ENCODE assay signal across 25 cellular contexts in the genomic region with DNA sequence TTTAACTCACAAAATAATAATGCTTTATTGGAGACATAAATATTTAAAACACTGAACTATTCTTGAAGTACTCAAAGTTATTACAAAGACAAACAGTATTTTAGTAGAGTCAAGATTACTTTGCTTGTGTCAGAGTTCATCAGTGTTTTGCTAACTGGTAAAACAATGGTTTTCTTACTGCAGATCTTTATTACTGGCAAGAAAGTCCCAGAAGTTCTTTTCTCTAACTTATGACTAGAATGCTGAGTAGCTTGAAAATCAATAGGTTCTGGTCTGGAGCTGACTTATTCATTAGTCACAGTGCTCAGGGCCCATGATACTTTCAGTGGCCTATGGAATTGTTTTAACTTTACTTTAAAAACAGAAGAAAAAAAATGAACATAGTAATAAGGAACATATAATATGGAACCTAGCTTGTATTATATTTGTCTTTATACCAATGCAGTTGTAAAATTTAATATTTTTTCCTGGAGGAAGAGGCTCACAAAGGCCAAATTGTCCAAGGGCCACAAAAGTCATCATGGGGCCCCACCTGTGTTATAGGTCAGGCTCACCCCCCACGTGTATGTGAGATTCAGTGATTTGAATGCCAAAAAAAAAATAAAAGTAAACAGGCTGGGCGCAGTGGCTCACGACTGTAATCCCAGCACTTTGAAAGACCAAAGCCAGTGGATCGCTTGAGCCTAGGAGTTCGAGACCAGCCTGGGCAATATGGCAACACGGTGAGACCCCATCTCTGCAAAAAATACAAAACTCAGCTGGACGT. TPM values are rescaled to one million over a fixed set of nuclear protein-coding genes. Genes with fewer than 3 reads are reported as not detected.
A peak's percentile ranks its signal among the peaks of the same experiment; 100 is the strongest.
DNase-seq lines count a peak whose midpoint lies in the region; ATAC-seq, FAIRE-seq and TF ChIP-seq lines count a peak whose summit lies in the region.
"Had no signal": no experiment of that assay in that cellular context is flagged by ENCODE, and none has a peak within 500 bp of the region (broad histone marks: within the 10 kb centered on the region; RNA-seq: fewer than 3 reads in every experiment).

No MANE protein-coding gene starts in this region.

- no peak overlapping the region for H3K27ac Mint-ChIP-seq in osteocyte (ENCODE audit: unreplicated experiment)
- H3K27ac Mint-ChIP-seq: CD14-positive monocyte; T-helper 1 cell treated with Interleukin-12 subunit alpha and Interleukin-12 subunit beta and Interleukin-4 antibody, amounts not matched to agents 30 μg/mL and 1 μg/mL, for 36 hours had no signal

- no peak for TF ChIP-seq CTCF in HCT116 (IDR thresholded peaks at IDR 0.05 in 2 of 3, conservative IDR thresholded peaks at IDR 0.05 in 1 of 3; ENCODE audit: borderline replicate concordance in 1 of 3, insufficient read depth in 1 of 3, low read depth in 2 of 3, low read length in 2 of 3)
- no peak for TF ChIP-seq CTCF in fibroblast of mammary gland (conservative IDR thresholded peaks at IDR 0.05; ENCODE audit: control insufficient read depth, insufficient read depth, low read depth, low read length)
- no peak for TF ChIP-seq CTCF in pancreas (IDR thresholded peaks at IDR 0.05)
- TF ChIP-seq CTCF in osteocyte (IDR thresholded peaks at IDR 0.05) = no peak

- H3K27me3 ChIP-seq in HCT116 (ENCODE audit: insufficient read depth, low read length) = no peaks in the 10 kb centered on the region
- no peaks in the 10 kb centered on the region for H3K27me3 ChIP-seq in adipocyte (replicated peaks; ENCODE audit: control insufficient read depth, insufficient read depth, low read length)
- no peaks in the 10 kb centered on the region for H3K27me3 ChIP-seq in pancreas
- H3K27me3 ChIP-seq: Peyer's patch, right lobe of liver had no signal

- H3K9me3 ChIP-seq in HCT116 (ENCODE audit: control insufficient read depth in 1 of 2, insufficient read depth in 1 of 2, low read depth in 1 of 2, low read length in 2 of 2) (no peaks in the 10 kb centered on the region), adipocyte (ENCODE audit: control insufficient read depth, low read length) (no peaks in the 10 kb centered on the region), pancreas (no peaks in the 10 kb centered on the region)
- H3K9me3 ChIP-seq: Peyer's patch, right lobe of liver had no signal

- H3K9me3 Mint-ChIP-seq in osteocyte (ENCODE audit: unreplicated experiment) = no peaks in the 10 kb centered on the region
- H3K9me3 Mint-ChIP-seq: central memory CD8-positive, alpha-beta T cell; IgD-negative memory B cell; T-helper 1 cell treated with Interleukin-12 subunit alpha and Interleukin-12 subunit beta and Interleukin-4 antibody, amounts not matched to agents 30 μg/mL and 1 μg/mL, for 36 hours had no signal

- TF ChIP-seq RAD21 in HCT116 (IDR thresholded peaks at IDR 0.05; ENCODE audit: low read depth) = no peak

- POLR2A ChIA-PET in HCT116 (lab: Charles Lee) = no interaction called here

- H4K20me1 ChIP-seq in HCT116 (ENCODE audit: insufficient read depth) = no peaks in the 10 kb centered on the region

- no peak for ATAC-seq in HCT116
- ATAC-seq in pancreas = no peak
- no peak for ATAC-seq in HG03196 (IDR thresholded peaks at IDR 0.05; ENCODE audit: unreplicated experiment)
- ATAC-seq in HG02759 (IDR thresholded peaks at IDR 0.05; ENCODE audit: unreplicated experiment) = no peak
- ATAC-seq: right lobe of liver had no signal

- no peaks in the 10 kb centered on the region for H3K36me3 Mint-ChIP-seq in osteocyte (ENCODE audit: unreplicated experiment)
- H3K36me3 Mint-ChIP-seq: CD14-positive monocyte had no signal

- H3K4me3 Mint-ChIP-seq in osteocyte (ENCODE audit: unreplicated experiment) = no peak overlapping the region
- H3K4me3 Mint-ChIP-seq: CD14-positive monocyte; central memory CD8-positive, alpha-beta T cell; IgD-negative memory B cell; T-helper 1 cell treated with Interleukin-12 subunit alpha and Interleukin-12 subunit beta and Interleukin-4 antibody, amounts not matched to agents 30 μg/mL and 1 μg/mL, for 36 hours had no signal

- H3K4me3 ChIP-seq in HCT116 (replicated peaks in 1 of 2; ENCODE audit: low read depth in 1 of 2, low read length in 2 of 2) (no peak overlapping the region), adipocyte (ENCODE audit: low read length) (no peak overlapping the region), fibroblast of mammary gland (ENCODE audit: control insufficient read depth, low read depth, low read length) (no peak overlapping the region), pancreas (no peak overlapping the region)
- H3K4me3 ChIP-seq: Peyer's patch, right lobe of liver had no signal

- no peak overlapping the region for H3K9ac ChIP-seq in HCT116 (ENCODE audit: low read length)
- H3K9ac ChIP-seq in adipocyte (ENCODE audit: low read length) = no peak overlapping the region

- no peak overlapping the region for H3K27ac ChIP-seq in HCT116 (ENCODE audit: low read depth, low read length)
- H3K27ac ChIP-seq in pancreas = no peak overlapping the region
- H3K27ac ChIP-seq: Peyer's patch, right lobe of liver had no signal

- DNase-seq in HCT116 (ENCODE audit: low read depth, low spot score) (no peak), adipocyte (ENCODE audit: low read depth) (peak; percentile 1), fibroblast of mammary gland (ENCODE audit: low read depth) (peak; percentile 6), pancreas (no peak), osteocyte (ENCODE audit: extremely low spot score, unreplicated experiment) (no peak)
- DNase-seq: activated CD4-positive, alpha-beta T cell treated with anti-CD3 and anti-CD28 coated beads, Interleukin-2, amount 50 U/mL, for 4 hours; activated CD8-positive, alpha-beta memory T cell treated with anti-CD3 and anti-CD28 coated beads, Interleukin-2, amount 50 U/mL, for 48 hours; activated naive CD4-positive, alpha-beta T cell; amygdala; erythroblast; kidney; NCI-H146; NCI-H2171 treated with DMSO at 0.1 percent for 48 hours; NCI-H524 treated with DMSO at 0.1 percent for 48 hours; occipital lobe; Peyer's patch; right lobe of liver; stimulated activated CD4-positive, alpha-beta T cell treated with anti-CD3 and anti-CD28 coated beads, Interleukin-15, amount 100 ng/mL, for 24 hours had no signal

- H3K4me2 ChIP-seq in HCT116 (ENCODE audit: low read length) = peak overlapping the region; percentile 3; the same call in 1 of the 2 replicates

- no peak overlapping the region for H2AFZ ChIP-seq in HCT116 (ENCODE audit: low read depth, low read length, poor library complexity, severe bottlenecking)

- no peaks in the 10 kb centered on the region for H3K4me1 Mint-ChIP-seq in osteocyte (ENCODE audit: unreplicated experiment)
- H3K4me1 Mint-ChIP-seq: CD14-positive monocyte; central memory CD8-positive, alpha-beta T cell had no signal

- H3K9me2 ChIP-seq in HCT116 (ENCODE audit: insufficient read depth) = no peaks in the 10 kb centered on the region

- peaks cover 0 to 8% of the 10 kb centered on the region in 2 experiments; a peak in 1 of 4 replicates for H3K4me1 ChIP-seq in HCT116 (ENCODE audit: control insufficient read depth in 1 of 2, insufficient read depth in 2 of 2, low read length in 2 of 2)
- no peaks in the 10 kb centered on the region for H3K4me1 ChIP-seq in adipocyte (ENCODE audit: control insufficient read depth, insufficient read depth, low read length)
- no peaks in the 10 kb centered on the region for H3K4me1 ChIP-seq in pancreas
- H3K4me1 ChIP-seq: right lobe of liver had no signal

- H3K79me2 ChIP-seq in HCT116 (ENCODE audit: insufficient read depth, low read length) = no peaks in the 10 kb centered on the region

- CTCF ChIA-PET in HCT116 (lab: Charles Lee) = interaction anchor here (0.7 kb wide), 1 partner anchor 33 kb away, joined by 4 read pairs; no protein-coding TSS in a partner anchor

- RAD21 ChIA-PET in HCT116 (lab: Charles Lee; ENCODE audit: low non-redundant PET in 1 of 2, low total read pairs in 2 of 2, uncharacterized antibody in 2 of 2, unreplicated experiment in 2 of 2) = no interaction called here

- intact Hi-C loops in HCT116 (cut with micrococcal nuclease) = no loop called here
- intact Hi-C loops in pancreas (cut with DNase I) = no loop called here

- FAIRE-seq in pancreas (lab: Jason Lieb, UNC) = peak; percentile 54
- FAIRE-seq: kidney, urothelium cell line had no signal

- no peaks in the 10 kb centered on the region for H3K36me3 ChIP-seq in HCT116 (ENCODE audit: control insufficient read depth in 1 of 2, insufficient read depth in 2 of 2, low read length in 2 of 2)
- H3K36me3 ChIP-seq in adipocyte (ENCODE audit: control insufficient read depth, insufficient read depth, low read length, severe bottlenecking) = no peaks in the 10 kb centered on the region
- no peaks in the 10 kb centered on the region for H3K36me3 ChIP-seq in pancreas
- H3K36me3 ChIP-seq: Peyer's patch, right lobe of liver had no signal

- no peak for TF ChIP-seq POLR2A in HCT116 (IDR thresholded peaks at IDR 0.05; ENCODE audit: borderline replicate concordance, extremely low read depth, insufficient read depth, insufficient read length)

- H3K27me3 Mint-ChIP-seq in osteocyte (ENCODE audit: unreplicated experiment) = no peaks in the 10 kb centered on the region
- H3K27me3 Mint-ChIP-seq: central memory CD8-positive, alpha-beta T cell; IgD-negative memory B cell had no signal

- TSS peak; percentile 35 for BruUV-seq in HCT116 (replicated peaks; lab: Mats Ljungman, UMichigan)

- 78 to 79% methylated on average over 7 of the region's 7 CpGs for WGBS in pancreas, 2 donors

TF ChIP-seq in HCT116, 20 proteins besides CTCF, POLR2A, EP300 and RAD21:
- TF ChIP-seq FOSL1 (IDR thresholded peaks at IDR 0.05; ENCODE audit: low read depth) (peak; percentile 46; the same call in 1 of the 2 replicates), TCF7L2 (IDR thresholded peaks at IDR 0.05; ENCODE audit: borderline replicate concordance, extremely low read depth, insufficient read depth, insufficient read length) (no peak), SIN3A (IDR thresholded peaks at IDR 0.05; ENCODE audit: low read depth) (no peak), JUND (IDR thresholded peaks at IDR 0.05) (no peak)

RNA-seq across cellular contexts. Expression of a gene that starts 53.3 kb away (rescaled TPM):
- total RNA-seq in HCT116 (2021; ENCODE audit: unreplicated experiment) (10.4 TPM), pancreas (1 to 10 TPM; 2.2 to 6.4 (median 2.9) TPM), osteocyte (3.3 and 4.3 TPM in 2 replicates)
- 7.0 and 7.2 TPM in 2 replicates for polyA plus RNA-seq in HCT116 (2012)
- 1 to 10 TPM; 1.3 to 1.5 TPM for polyA plus RNA-seq in pancreas

Comparison
In these comparisons a context has a peak if more than half of its experiments do, and no peak if none do; other contexts are left out.
1. DNase-seq: peak in adipocyte (single experiment) and fibroblast of mammary gland (single experiment); none in HCT116 (single experiment), pancreas (0 of 6) and osteocyte (single experiment).